In the genomic region with DNA sequence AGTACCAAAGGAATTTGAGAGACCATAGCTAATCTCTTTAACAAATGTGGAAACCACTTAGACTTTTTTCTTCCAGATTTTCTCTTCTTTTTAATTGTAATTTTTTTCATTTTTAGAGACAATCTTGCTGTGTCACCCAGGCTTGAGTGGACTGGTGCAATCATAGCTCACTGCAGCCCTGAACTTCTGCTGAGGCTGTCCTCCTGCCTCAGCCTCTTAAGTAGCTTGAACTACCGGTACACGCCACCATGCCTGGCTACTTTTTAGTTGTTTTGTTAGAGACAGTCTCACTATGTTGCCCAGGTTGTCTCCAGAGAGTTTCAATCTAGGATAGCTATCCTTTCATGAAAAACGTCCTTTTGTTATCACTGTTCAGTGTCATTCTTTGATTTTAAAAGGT, we compare ENCODE assay signal across 13 cellular contexts.
"Had no signal": no experiment of that assay in that cellular context is flagged by ENCODE, and none has a peak within 500 bp of the region (broad histone marks: within the 10 kb centered on the region; RNA-seq: fewer than 3 reads in every experiment).

No MANE protein-coding gene starts in this region.

- H3K9me3 ChIP-seq: adrenal gland, esophagus squamous epithelium, lower lobe of right lung, sigmoid colon had no signal

- H3K9me3 Mint-ChIP-seq: activated naive CD4-positive, alpha-beta T cell treated with anti-CD3 and anti-CD28 coated beads, Interleukin-2, amount 10 ng/mL, durations not matched to agents 7 days and 5 days; effector memory CD8-positive, alpha-beta T cell; naive thymus-derived CD8-positive, alpha-beta T cell; stimulated activated memory B cell treated with anti-CD40 and anti-IgM and Interleukin-4, amounts not matched to agents 10 μg/mL and 1 μg/mL and 100 μg/mL, for 72 hours had no signal

- ATAC-seq: effector memory CD8-positive, alpha-beta T cell; lower lobe of right lung; naive thymus-derived CD8-positive, alpha-beta T cell; stimulated activated memory B cell treated with anti-CD40 and anti-IgM and Interleukin-4, amounts not matched to agents 10 μg/mL and 1 μg/mL and 100 μg/mL, for 72 hours had no signal

- H3K27ac ChIP-seq: adrenal gland, esophagus squamous epithelium, lower lobe of right lung, sigmoid colon had no signal

- H3K27me3 Mint-ChIP-seq: activated naive CD4-positive, alpha-beta T cell treated with anti-CD3 and anti-CD28 coated beads, Interleukin-2, amount 10 ng/mL, durations not matched to agents 7 days and 5 days; effector memory CD8-positive, alpha-beta T cell; naive thymus-derived CD8-positive, alpha-beta T cell; stimulated activated memory B cell treated with anti-CD40 and anti-IgM and Interleukin-4, amounts not matched to agents 10 μg/mL and 1 μg/mL and 100 μg/mL, for 72 hours had no signal

- H3K27me3 ChIP-seq: adrenal gland, esophagus squamous epithelium, sigmoid colon had no signal

- H3K4me3 Mint-ChIP-seq: activated naive CD4-positive, alpha-beta T cell treated with anti-CD3 and anti-CD28 coated beads, Interleukin-2, amount 10 ng/mL, durations not matched to agents 7 days and 5 days; stimulated activated memory B cell treated with anti-CD40 and anti-IgM and Interleukin-4, amounts not matched to agents 10 μg/mL and 1 μg/mL and 100 μg/mL, for 72 hours had no signal

- H3K27ac Mint-ChIP-seq: activated naive CD4-positive, alpha-beta T cell treated with anti-CD3 and anti-CD28 coated beads, Interleukin-2, amount 10 ng/mL, durations not matched to agents 7 days and 5 days; stimulated activated memory B cell treated with anti-CD40 and anti-IgM and Interleukin-4, amounts not matched to agents 10 μg/mL and 1 μg/mL and 100 μg/mL, for 72 hours had no signal

- DNase-seq: activated CD4-positive, alpha-beta T cell treated with anti-CD3 and anti-CD28 coated beads, Interleukin-2, amount 50 U/mL, for 1 hour; activated CD4-positive, CD25-positive, alpha-beta regulatory T cell; activated effector memory CD4-positive, alpha-beta T cell treated with Interleukin-2 at 50 U/mL for 16 hours; activated naive CD4-positive, alpha-beta T cell treated with anti-CD3 and anti-CD28 coated beads, Interleukin-2, amount 10 ng/mL, durations not matched to agents 7 days and 5 days; adrenal gland; effector memory CD8-positive, alpha-beta T cell; esophagus squamous epithelium; lower lobe of right lung; naive thymus-derived CD8-positive, alpha-beta T cell; nucleus accumbens; sigmoid colon; stimulated activated CD4-positive, alpha-beta T cell treated with anti-CD3 and anti-CD28 coated beads, Interleukin-4, amount 100 ng/mL, for 24 hours had no signal

- H3K36me3 ChIP-seq: adrenal gland, lower lobe of right lung, sigmoid colon had no signal

- H3K4me3 ChIP-seq: adrenal gland, esophagus squamous epithelium, lower lobe of right lung, sigmoid colon had no signal
